ENCODE assay signal across 8 cellular contexts in the genomic region with DNA sequence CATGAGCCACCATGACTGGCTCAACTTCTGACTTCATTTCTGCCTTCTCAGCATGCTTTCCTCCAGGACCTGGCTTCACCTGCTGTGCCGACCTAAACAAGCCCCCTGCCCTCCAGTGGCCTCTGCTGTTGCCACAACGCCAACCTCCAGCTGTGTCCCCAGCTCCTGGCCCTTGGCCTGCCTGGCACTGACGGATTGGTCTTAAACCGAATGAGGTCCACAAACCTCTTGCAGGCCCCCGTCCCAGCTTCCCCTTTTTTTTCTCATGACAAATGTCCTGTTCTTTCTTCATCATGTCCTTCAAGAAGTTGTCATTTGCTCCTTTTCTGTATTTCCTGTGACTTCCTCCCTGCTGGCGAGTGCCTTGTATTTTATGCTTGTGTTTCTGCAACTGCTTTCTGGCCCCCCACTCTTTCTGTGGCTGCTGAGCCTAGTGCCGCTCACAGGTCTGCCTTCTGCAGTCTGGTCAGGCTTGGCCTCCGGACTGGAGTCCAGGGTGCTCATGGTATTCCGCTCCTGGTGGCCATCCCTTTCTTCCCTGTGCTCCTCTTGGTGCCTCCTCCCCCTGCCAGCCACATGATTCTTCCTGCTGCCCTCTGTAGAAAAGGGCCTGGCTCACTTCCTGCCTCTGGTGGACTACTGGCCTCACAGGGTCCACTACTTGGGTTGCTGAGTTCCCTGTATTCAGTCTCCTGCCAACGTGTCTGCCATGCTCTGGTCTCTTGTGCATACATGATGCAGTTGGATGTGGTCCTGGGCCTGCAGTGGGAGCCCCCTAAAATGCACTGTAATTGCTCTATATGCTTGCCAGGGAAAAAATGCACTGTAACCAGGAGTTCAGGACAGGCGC. TPM values are rescaled to one million over a fixed set of nuclear protein-coding genes. Genes with fewer than 3 reads are reported as not detected.
A peak's percentile ranks its signal among the peaks of the same experiment; 100 is the strongest.
DNase-seq lines count a peak whose midpoint lies in the region; ATAC-seq and TF ChIP-seq lines count a peak whose summit lies in the region.

No MANE protein-coding gene starts in this region.

- no peak overlapping the region for H3K4me3 ChIP-seq in CD8-positive, alpha-beta T cell (ENCODE audit: low read depth, low read length)
- H3K4me3 ChIP-seq in PC-3 (ENCODE audit: low read length) (no peak overlapping the region), endocrine pancreas (ENCODE audit: control insufficient read depth, insufficient read depth, low read length) (no peak overlapping the region), neural progenitor cell (no peak overlapping the region), lower leg skin (ENCODE audit: low read depth, poor library complexity, severe bottlenecking) (no peak overlapping the region)

- peaks cover 40% of the 10 kb centered on the region for H4K20me1 ChIP-seq in PC-3 (ENCODE audit: low read length)
- H4K20me1 ChIP-seq in neural progenitor cell (ENCODE audit: low read depth) = peaks cover 63% of the 10 kb centered on the region

- H3K27ac ChIP-seq in CD8-positive, alpha-beta T cell (ENCODE audit: low read depth, low read length) = no peak overlapping the region
- no peak overlapping the region for H3K27ac ChIP-seq in PC-3 (ENCODE audit: low read length)
- H3K27ac ChIP-seq in neural progenitor cell = no peak overlapping the region

- WGBS in lower leg skin, 2 donors = 59 to 60% methylated on average over 11 of the region's 11 CpGs

- POLR2A ChIA-PET in CD8-positive, alpha-beta T cell (lab: Charles Lee) = interaction anchor here (1.2 to 1.7 kb wide), 2 partner anchors 12 to 79 kb away, joined by 3 to 5 read pairs; no protein-coding TSS in a partner anchor
- POLR2A ChIA-PET in PC-3 (lab: Charles Lee; ENCODE audit: unreplicated experiment) = no interaction called here

- intact Hi-C loops in CD8-positive, alpha-beta T cell (cut with DNase I, micrococcal nuclease) = loop anchor here in 1 of 2 experiments (10.0 kb wide), 1 partner anchor 732 kb away; a partner anchor contains a TSS
- intact Hi-C loops in PC-3 (cut with micrococcal nuclease) (no loop called here), lower leg skin (cut with DNase I; ENCODE audit: low total_unique reads) (no loop called here)

- H2AFZ ChIP-seq in PC-3 (ENCODE audit: low read length) (no peak overlapping the region), neural progenitor cell (replicated peaks) (no peak overlapping the region)

- BruUV-seq in PC-3 (replicated peaks; lab: Mats Ljungman, UMichigan) = no TSS peak

- no peaks in the 10 kb centered on the region for H3K9me3 Mint-ChIP-seq in CD8-positive, alpha-beta T cell
- H3K9me3 Mint-ChIP-seq in neural progenitor cell = no peaks in the 10 kb centered on the region

- H3K27me3 ChIP-seq in CD8-positive, alpha-beta T cell (ENCODE audit: insufficient read depth, low read length) = no peaks in the 10 kb centered on the region
- H3K27me3 ChIP-seq in PC-3 (ENCODE audit: low read length) (no peaks in the 10 kb centered on the region), endocrine pancreas (ENCODE audit: control insufficient read depth, insufficient read depth, low read length) (no peaks in the 10 kb centered on the region), neural progenitor cell (no peaks in the 10 kb centered on the region)

- H3F3A ChIP-seq in PC-3 (ENCODE audit: low read length, unreplicated experiment) = no peaks in the 10 kb centered on the region
- peaks cover 36% of the 10 kb centered on the region for H3F3A ChIP-seq in neural progenitor cell (ENCODE audit: low read depth)

- no peaks in the 10 kb centered on the region for H3K9me3 ChIP-seq in CD8-positive, alpha-beta T cell (ENCODE audit: low read length)
- H3K9me3 ChIP-seq in PC-3 (ENCODE audit: low read length) (no peaks in the 10 kb centered on the region), endocrine pancreas (ENCODE audit: control insufficient read depth, low read length) (no peaks in the 10 kb centered on the region), neural progenitor cell (ENCODE audit: low read depth) (no peaks in the 10 kb centered on the region)

- no peak for TF ChIP-seq CTCF in CD8-positive, alpha-beta T cell (IDR thresholded peaks at IDR 0.05)
- TF ChIP-seq CTCF in PC-3 (conservative IDR thresholded peaks at IDR 0.05; ENCODE audit: low read depth, low read length) = no peak
- TF ChIP-seq CTCF in neural progenitor cell (IDR thresholded peaks at IDR 0.05) = no peak
- no peak for TF ChIP-seq CTCF in lower leg skin (IDR thresholded peaks at IDR 0.05)

- peaks cover 29% of the 10 kb centered on the region for H3K36me3 Mint-ChIP-seq in CD8-positive, alpha-beta T cell
- peaks cover 2% of the 10 kb centered on the region for H3K36me3 Mint-ChIP-seq in neural progenitor cell

- H3K79me2 ChIP-seq in PC-3 (ENCODE audit: low read length) = peaks cover 68% of the 10 kb centered on the region
- H3K79me2 ChIP-seq in neural progenitor cell (ENCODE audit: low read depth) = peaks cover 69% of the 10 kb centered on the region

- H3K4me2 ChIP-seq in PC-3 (ENCODE audit: low read length) (peak overlapping the region; percentile 99; the same call in 1 of the 2 replicates), neural progenitor cell (no peak overlapping the region)

- no peak for TF ChIP-seq POLR2A in lower leg skin (IDR thresholded peaks at IDR 0.05)

- H3K27ac Mint-ChIP-seq in CD8-positive, alpha-beta T cell = peak overlapping the region; percentile 95
- peak overlapping the region; percentile 83 for H3K27ac Mint-ChIP-seq in neural progenitor cell

- H3K9ac ChIP-seq in PC-3 (ENCODE audit: low read length) (no peak overlapping the region), endocrine pancreas (ENCODE audit: control insufficient read depth, insufficient read depth, low read length) (peak overlapping the region; percentile 25), neural progenitor cell (no peak overlapping the region)

- peaks cover 68% of the 10 kb centered on the region for H3K4me1 ChIP-seq in CD8-positive, alpha-beta T cell (ENCODE audit: insufficient read depth, low read length)
- H3K4me1 ChIP-seq in PC-3 (ENCODE audit: insufficient read depth, low read length) (peaks cover 34% of the 10 kb centered on the region), endocrine pancreas (ENCODE audit: control insufficient read depth, insufficient read depth, low read length) (no peaks in the 10 kb centered on the region), neural progenitor cell (peaks cover 29% of the 10 kb centered on the region)

- CTCF ChIA-PET in CD8-positive, alpha-beta T cell (lab: Charles Lee) = no interaction called here
- CTCF ChIA-PET in PC-3 (lab: Charles Lee) = no interaction called here

- peak overlapping the region; percentile 94 for H3K4me3 Mint-ChIP-seq in CD8-positive, alpha-beta T cell
- peak overlapping the region; percentile 93 for H3K4me3 Mint-ChIP-seq in neural progenitor cell

- H3K27me3 Mint-ChIP-seq in CD8-positive, alpha-beta T cell (ENCODE audit: low read depth) = no peaks in the 10 kb centered on the region
- peaks cover 15% of the 10 kb centered on the region for H3K27me3 Mint-ChIP-seq in neural progenitor cell (ENCODE audit: insufficient read depth, low read depth)

- no peak for ATAC-seq in CD8-positive, alpha-beta T cell
- ATAC-seq in PC-3 (no peak), GM18511 (IDR thresholded peaks at IDR 0.05; ENCODE audit: unreplicated experiment) (no peak), GM21737 (IDR thresholded peaks at IDR 0.05; ENCODE audit: unreplicated experiment) (no peak)
- no peak for ATAC-seq in activated CD4-positive, CD25-positive, alpha-beta regulatory T cell treated with anti-CD3 and anti-CD28 coated beads, Interleukin-2, amount 50 U/mL, for 24 hours

- peaks cover 68% of the 10 kb centered on the region for H3K4me1 Mint-ChIP-seq in CD8-positive, alpha-beta T cell (ENCODE audit: low read depth)
- H3K4me1 Mint-ChIP-seq in neural progenitor cell = peaks cover 55% of the 10 kb centered on the region

- peaks cover 4% of the 10 kb centered on the region for H3K36me3 ChIP-seq in CD8-positive, alpha-beta T cell (ENCODE audit: insufficient read depth, low read length)
- H3K36me3 ChIP-seq in PC-3 (ENCODE audit: low read depth, low read length) = no peaks in the 10 kb centered on the region
- no peaks in the 10 kb centered on the region for H3K36me3 ChIP-seq in endocrine pancreas (ENCODE audit: control insufficient read depth, insufficient read depth, low read length)
- H3K36me3 ChIP-seq in neural progenitor cell = no peaks in the 10 kb centered on the region

- peak in 1 of 7 experiments; percentile 17 for DNase-seq in CD8-positive, alpha-beta T cell
- no peak for DNase-seq in PC-3
- no peak for DNase-seq in neural progenitor cell (ENCODE audit: low spot score)
- DNase-seq in lower leg skin (ENCODE audit: low spot score in 2 of 2) = no peak

- H3K9me2 ChIP-seq in PC-3 (replicated peaks; ENCODE audit: low read length) = no peaks in the 10 kb centered on the region

RNA-seq across cellular contexts. Expression of a gene that starts 2.9 kb away (rescaled TPM):
- total RNA-seq in CD8-positive, alpha-beta T cell = 100 to 1,000 TPM; 260 TPM
- total RNA-seq in PC-3 (2014; rRNA removed) = 67.4 and 80.2 TPM in 2 replicates
- 11.6 and 44.3 TPM in 2 replicates for total RNA-seq in neural progenitor cell (ENCODE audit: low replicate concordance)
- 100 to 1,000 TPM in 3 of 4 donors, 10 to 100 TPM in 1; 63.1 to 218 (median 126) TPM for total RNA-seq in lower leg skin

RNA-seq across cellular contexts. Expression of a gene that starts 3.6 kb away (rescaled TPM):
- total RNA-seq in CD8-positive, alpha-beta T cell = 100 to 1,000 TPM; 212 to 226 TPM
- total RNA-seq in PC-3 (2014; rRNA removed) (50.3 and 62.8 TPM in 2 replicates), neural progenitor cell (ENCODE audit: low replicate concordance) (11.7 and 39.2 TPM in 2 replicates), lower leg skin (10 to 100 TPM; 32.9 to 50.3 (median 42.2) TPM)

RNA-seq across cellular contexts. Expression of a gene that starts 14.6 kb away (rescaled TPM):
- under 1 TPM; 0.46 to 0.47 TPM for total RNA-seq in CD8-positive, alpha-beta T cell
- 0.46 TPM in 1 of 2 replicates, not detected in the other for total RNA-seq in PC-3 (2014; rRNA removed)
- total RNA-seq in neural progenitor cell (ENCODE audit: low replicate concordance) = 0.09 TPM in 1 of 2 replicates, not detected in the other
- total RNA-seq in lower leg skin = 1 to 10 TPM in 2 of 4 donors, under 1 TPM in 2; 0.17 to 5.9 (median 0.83) TPM

RNA-seq across cellular contexts. Expression of a gene that starts 21.2 kb away (rescaled TPM):
- 10 to 100 TPM; 42.3 to 49.2 TPM for total RNA-seq in CD8-positive, alpha-beta T cell
- total RNA-seq in PC-3 (2014; rRNA removed) = 13.7 and 18.9 TPM in 2 replicates
- total RNA-seq in neural progenitor cell (ENCODE audit: low replicate concordance) = 13.6 and 13.9 TPM in 2 replicates
- 10 to 100 TPM; 35.3 to 40.4 (median 39.0) TPM for total RNA-seq in lower leg skin

RNA-seq across cellular contexts. Expression of a gene that starts 41.7 kb away (rescaled TPM):
- 1 to 10 TPM; 2.8 to 3.8 TPM for total RNA-seq in CD8-positive, alpha-beta T cell
- total RNA-seq in PC-3 (2014; rRNA removed) (11.3 and 15.2 TPM in 2 replicates), neural progenitor cell (ENCODE audit: low replicate concordance) (8.2 and 11.9 TPM in 2 replicates), lower leg skin (10 to 100 TPM; 12.1 to 19.1 (median 15.3) TPM)
